In the genomic region with DNA sequence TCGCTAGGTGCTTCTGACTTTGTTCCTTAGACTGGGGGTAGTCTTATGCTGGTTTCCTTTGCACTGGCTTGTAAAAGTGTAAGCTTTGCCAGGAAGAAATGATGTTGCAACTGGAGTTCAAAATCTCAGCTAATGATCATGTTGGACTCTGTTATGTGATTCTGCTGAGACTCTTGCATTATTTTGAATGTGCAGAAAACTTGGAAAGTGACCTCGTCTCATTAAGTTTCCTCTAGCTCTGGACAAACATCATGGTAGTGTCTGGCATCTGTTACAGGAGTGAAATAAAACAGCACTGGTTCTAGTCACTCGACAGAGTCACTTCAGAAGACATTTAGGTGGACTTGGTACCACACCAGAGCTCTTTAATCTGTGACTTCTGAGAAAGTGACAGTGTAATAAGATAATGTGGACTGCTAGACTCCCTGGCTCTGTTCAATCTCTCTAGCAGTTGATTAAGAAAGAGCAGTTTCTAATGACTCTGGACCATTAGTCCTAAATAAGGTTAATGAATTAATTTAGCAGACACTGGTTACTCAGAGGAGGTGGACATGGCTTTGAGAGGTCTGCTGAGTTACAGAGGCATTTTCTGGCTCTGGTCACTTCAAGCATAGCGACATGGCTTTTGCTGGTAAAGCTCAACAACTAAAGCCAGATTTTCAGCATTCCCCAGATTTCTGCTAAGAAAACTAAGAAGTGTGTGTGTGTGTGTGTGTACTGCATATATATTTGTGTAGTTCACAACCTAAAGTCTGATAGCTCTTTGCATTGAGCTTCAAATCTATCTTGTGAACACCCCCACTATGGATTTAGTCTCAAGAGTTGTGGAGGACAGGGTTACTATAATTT, we compare ENCODE assay signal across 10 cellular contexts. TPM values are rescaled to one million over a fixed set of nuclear protein-coding genes. Genes with fewer than 3 reads are reported as not detected.
DNase-seq lines count a peak whose midpoint lies in the region; ATAC-seq and TF ChIP-seq lines count a peak whose summit lies in the region.
"Had no signal": no experiment of that assay in that cellular context is flagged by ENCODE, and none has a peak within 500 bp of the region (broad histone marks: within the 10 kb centered on the region; RNA-seq: fewer than 3 reads in every experiment).

No MANE protein-coding gene starts in this region.

- H3K4me3 Mint-ChIP-seq in nephron progenitor cell: peak overlapping the region; percentile 94

- no peaks in the 10 kb centered on the region for H3K79me1 ChIP-seq in neuronal stem cell (ENCODE audit: low read depth, low read length)

- H3K14ac ChIP-seq in neuronal stem cell (ENCODE audit: low read length): no peak overlapping the region

- no peak for TF ChIP-seq EP300 in esophagus muscularis mucosa (IDR thresholded peaks at IDR 0.05)

- H3K23ac ChIP-seq in neuronal stem cell (ENCODE audit: low read depth, low read length, poor library complexity): no peak overlapping the region

- POLR2A ChIA-PET in PC-9 (lab: Charles Lee; ENCODE audit: unreplicated experiment) (no interaction called here), OCI-LY7 (lab: Charles Lee) (interaction anchor here (0.7 kb wide), 1 partner anchor 9 kb away, joined by 3 read pairs; no protein-coding TSS in a partner anchor)

- H4K20me1 ChIP-seq in PC-9 (ENCODE audit: insufficient read depth) (no peaks in the 10 kb centered on the region), OCI-LY7 (ENCODE audit: insufficient read depth, low read length) (no peaks in the 10 kb centered on the region)

- peaks cover 55% of the 10 kb centered on the region for H3K4me1 Mint-ChIP-seq in nephron progenitor cell

- CTCF ChIA-PET in PC-9 (lab: Charles Lee) (interaction anchor here (0.5 to 2.9 kb wide), 6 partner anchors 139 to 1706 kb away, joined by 3 to 16 read pairs (median 4); no protein-coding TSS in a partner anchor), OCI-LY7 (lab: Charles Lee; ENCODE audit: unreplicated experiment) (no interaction called here)

- no peak for TF ChIP-seq POLR2A in esophagus muscularis mucosa (IDR thresholded peaks at IDR 0.05; ENCODE audit: low read depth)

- H3K27ac Mint-ChIP-seq in nephron progenitor cell: peak overlapping the region; percentile 92
- H3K27ac Mint-ChIP-seq: CD4-positive, CD25-positive, alpha-beta regulatory T cell had no signal

- no peaks in the 10 kb centered on the region for H3K9me3 Mint-ChIP-seq in nephron progenitor cell
- H3K9me3 Mint-ChIP-seq: central memory CD8-positive, alpha-beta T cell had no signal

- no peak overlapping the region for H3K9ac ChIP-seq in neuronal stem cell (ENCODE audit: low read depth, low read length, poor library complexity)

- H3F3A ChIP-seq in PC-9 (ENCODE audit: insufficient read depth, low read depth): peaks cover 5% of the 10 kb centered on the region; the same call in 1 of the 2 replicates

- H3K4me3 ChIP-seq in PC-9: peak overlapping the region; percentile 92
- peak overlapping the region; percentile 74 to 95 (median 84) for H3K4me3 ChIP-seq in esophagus muscularis mucosa
- peak overlapping the region in 1 of 2 donors; percentile 86 for H3K4me3 ChIP-seq in neuronal stem cell (ENCODE audit: low read length in 2 of 2)
- no peak overlapping the region for H3K4me3 ChIP-seq in OCI-LY7 (ENCODE audit: low read depth, low read length, poor library complexity, severe bottlenecking)

- no peak overlapping the region for H2BK120ac ChIP-seq in neuronal stem cell (ENCODE audit: low read depth, low read length)

- no peak overlapping the region for H2BK15ac ChIP-seq in neuronal stem cell (ENCODE audit: low read length)

- WGBS in esophagus muscularis mucosa: 21% methylated on average over 4 of the region's 4 CpGs
- WGBS in neuronal stem cell (ENCODE audit: extremely low coverage in 2 of 2, insufficient read length in 2 of 2, insufficient replicate concordance in 1 of 2), 2 donors: no CpG with 5 or more reads among the region's 4 CpGs

- no peak overlapping the region for H2BK12ac ChIP-seq in neuronal stem cell (ENCODE audit: low read length)

- no peak for DNase-seq in PC-9
- DNase-seq in esophagus muscularis mucosa (ENCODE audit: extremely low spot score): no peak
- DNase-seq in nephron progenitor cell: no peak
- DNase-seq in neuronal stem cell (ENCODE audit: low spot score): no peak
- no peak for DNase-seq in OCI-LY7 (ENCODE audit: low spot score)
- DNase-seq: CD4-positive, CD25-positive, alpha-beta regulatory T cell had no signal

- ATAC-seq in HG03457 (IDR thresholded peaks at IDR 0.05; ENCODE audit: unreplicated experiment) (no peak), GM19395 (IDR thresholded peaks at IDR 0.05; ENCODE audit: unreplicated experiment) (no peak)

- no peak overlapping the region for H3K4ac ChIP-seq in neuronal stem cell (ENCODE audit: low read length)

- H3K27ac ChIP-seq in 22Rv1: peak overlapping the region; percentile 83
- H3K27ac ChIP-seq in PC-9: peak overlapping the region; percentile 49; the same call in 1 of the 2 replicates
- H3K27ac ChIP-seq in esophagus muscularis mucosa (replicated peaks in 1 of 4): peak overlapping the region; percentile 90 to 95 (median 92)
- H3K27ac ChIP-seq in neuronal stem cell (replicated peaks; ENCODE audit: low read length): no peak overlapping the region
- H3K27ac ChIP-seq in OCI-LY7 (ENCODE audit: low read depth, low read length, poor library complexity, severe bottlenecking): no peak overlapping the region

- H3K4me2 ChIP-seq in PC-9 (peak overlapping the region; percentile 91), neuronal stem cell (ENCODE audit: insufficient read depth, low read length, poor library complexity, severe bottlenecking) (no peak overlapping the region), OCI-LY7 (ENCODE audit: low read length) (no peak overlapping the region)

- no peak overlapping the region for H4K91ac ChIP-seq in neuronal stem cell (ENCODE audit: low read depth, low read length, poor library complexity)

- H3K4me1 ChIP-seq in PC-9 (replicated peaks; ENCODE audit: insufficient read depth): peaks cover 43% of the 10 kb centered on the region
- H3K4me1 ChIP-seq in esophagus muscularis mucosa: peaks cover 26 to 69% (median 59%) of the 10 kb centered on the region in 4 donors
- H3K4me1 ChIP-seq in neuronal stem cell (ENCODE audit: control insufficient read depth in 2 of 2, insufficient read depth in 1 of 2, low read depth in 1 of 2, low read length in 2 of 2): peaks cover 4 to 15% of the 10 kb centered on the region in 2 donors
- no peaks in the 10 kb centered on the region for H3K4me1 ChIP-seq in OCI-LY7 (ENCODE audit: insufficient read depth, low read length, poor library complexity, severe bottlenecking)

- no peak overlapping the region for H2BK5ac ChIP-seq in neuronal stem cell (ENCODE audit: low read length)

- no peaks in the 10 kb centered on the region for H3K9me3 ChIP-seq in PC-9 (ENCODE audit: insufficient read depth, low read depth)
- H3K9me3 ChIP-seq in esophagus muscularis mucosa: no peaks in the 10 kb centered on the region
- H3K9me3 ChIP-seq in neuronal stem cell (replicated peaks in 1 of 2; ENCODE audit: control insufficient read depth in 2 of 2, insufficient read depth in 1 of 2, low read depth in 1 of 2, low read length in 2 of 2): peaks cover 0 to 13% of the 10 kb centered on the region in 2 donors
- no peaks in the 10 kb centered on the region for H3K9me3 ChIP-seq in OCI-LY7 (ENCODE audit: low read length)

- H3K36me3 Mint-ChIP-seq in nephron progenitor cell (ENCODE audit: low read depth): peaks cover 48% of the 10 kb centered on the region
- H3K36me3 Mint-ChIP-seq: CD4-positive, CD25-positive, alpha-beta regulatory T cell had no signal

- H2AK5ac ChIP-seq in neuronal stem cell (ENCODE audit: low read depth, low read length): no peak overlapping the region

- no peaks in the 10 kb centered on the region for H3K27me3 Mint-ChIP-seq in nephron progenitor cell (ENCODE audit: low read depth, poor library complexity)

- TF ChIP-seq CTCF in 22Rv1 (IDR thresholded peaks at IDR 0.05) (no peak), PC-9 (conservative IDR thresholded peaks at IDR 0.05) (no peak), esophagus muscularis mucosa (IDR thresholded peaks at IDR 0.05) (no peak), nephron progenitor cell (IDR thresholded peaks at IDR 0.05) (no peak), OCI-LY7 (conservative IDR thresholded peaks at IDR 0.05; ENCODE audit: low read length) (no peak)

- H3K27me3 ChIP-seq in PC-9 (ENCODE audit: insufficient read depth, low read depth): no peaks in the 10 kb centered on the region
- H3K27me3 ChIP-seq in esophagus muscularis mucosa: no peaks in the 10 kb centered on the region
- H3K27me3 ChIP-seq in neuronal stem cell (ENCODE audit: control insufficient read depth in 3 of 3, insufficient read depth in 3 of 3, low read depth in 1 of 3, low read length in 3 of 3): no peaks in the 10 kb centered on the region

- no peak overlapping the region for H4K8ac ChIP-seq in neuronal stem cell (ENCODE audit: low read depth, low read length)

- BruUV-seq in PC-9 (replicated peaks; lab: Mats Ljungman, UMichigan): no TSS peak
- BruUV-seq in OCI-LY7 (replicated peaks; lab: Mats Ljungman, UMichigan): no TSS peak

- peaks cover 40% of the 10 kb centered on the region for H3K36me3 ChIP-seq in PC-9 (ENCODE audit: low read depth)
- H3K36me3 ChIP-seq in esophagus muscularis mucosa: peaks cover 0 to 21% (median 9%) of the 10 kb centered on the region in 4 donors
- peaks cover 0 to 44% of the 10 kb centered on the region in 2 donors for H3K36me3 ChIP-seq in neuronal stem cell (replicated peaks in 1 of 2; ENCODE audit: control insufficient read depth in 2 of 2, insufficient read depth in 2 of 2, low read length in 2 of 2)
- H3K36me3 ChIP-seq in OCI-LY7 (ENCODE audit: insufficient read depth, low read length): no peaks in the 10 kb centered on the region

- intact Hi-C loops in PC-9 (cut with micrococcal nuclease; ENCODE audit: unreplicated experiment): loop anchor here (5.0 to 10.0 kb wide), 6 partner anchors 60 to 1660 kb away; no protein-coding TSS in a partner anchor
- intact Hi-C loops in esophagus muscularis mucosa (cut with DNase I): loop anchor here (2.0 to 5.0 kb wide), 3 partner anchors 140 to 1305 kb away; no protein-coding TSS in a partner anchor
- intact Hi-C loops in OCI-LY7 (cut with micrococcal nuclease; ENCODE audit: unreplicated experiment): no loop called here

- H3K9me2 ChIP-seq in PC-9 (ENCODE audit: insufficient read depth): no peaks in the 10 kb centered on the region
- no peaks in the 10 kb centered on the region for H3K9me2 ChIP-seq in OCI-LY7 (ENCODE audit: insufficient read depth, low read length)

- H2AFZ ChIP-seq in PC-9: no peak overlapping the region
- H2AFZ ChIP-seq in neuronal stem cell (ENCODE audit: low read length): no peak overlapping the region
- no peak overlapping the region for H2AFZ ChIP-seq in OCI-LY7 (ENCODE audit: low read length)

- H3K18ac ChIP-seq in neuronal stem cell (ENCODE audit: low read length): no peak overlapping the region

- H3K79me2 ChIP-seq in PC-9 (ENCODE audit: low read depth) (peaks cover 70% of the 10 kb centered on the region), OCI-LY7 (ENCODE audit: insufficient read depth, low read depth, low read length) (no peaks in the 10 kb centered on the region)

RNA-seq across cellular contexts. Expression of a gene that starts 2.1 kb away (rescaled TPM):
- total RNA-seq in PC-9 (2021): 21.7 and 30.5 TPM in 2 replicates
- total RNA-seq in esophagus muscularis mucosa: 10 to 100 TPM; 36.5 to 64.4 (median 54.1) TPM
- polyA plus RNA-seq in neuronal stem cell (2013, experiment 1 of 2): 2.9 TPM
- 2.6 TPM for polyA plus RNA-seq in neuronal stem cell (2013, experiment 2 of 2)
- not detected in 2 replicates for total RNA-seq in OCI-LY7 (2014; rRNA removed; shearing (Covaris generic))
- total RNA-seq in OCI-LY7 (2022): not detected in 2 replicates
- total RNA-seq: CD4-positive, CD25-positive, alpha-beta regulatory T cell had no signal

Comparison
In these comparisons a context has a peak if more than half of its experiments do, and no peak if none do; other contexts are left out.
1. H3K27ac ChIP-seq: peak in 22Rv1 (single experiment), PC-9 (single experiment) and esophagus muscularis mucosa (4 of 4); none in neuronal stem cell (single experiment) and OCI-LY7 (single experiment).
2. RNA of a gene that starts 2.1 kb away (total RNA-seq): 36.5 to 64.4 TPM in esophagus muscularis mucosa and 21.7 to 30.5 TPM in PC-9; not detected in OCI-LY7; every median in the first group is over 10 times any median in the second.